ENCODE assay signal across 21 cellular contexts in genomic region chr4:164648151-164648848, GRCh38.
DNase-seq lines count a peak whose midpoint lies in the region; ATAC-seq and TF ChIP-seq lines count a peak whose summit lies in the region.
"Had no signal": no experiment of that assay in that cellular context is flagged by ENCODE, and none has a peak within 500 bp of the region (broad histone marks: within the 10 kb centered on the region; RNA-seq: fewer than 3 reads in every experiment).

No MANE protein-coding gene starts in this region.

- TF ChIP-seq CTCF in brain microvascular endothelial cell (IDR thresholded peaks at IDR 0.05; ENCODE audit: low read depth, low read length, missing control alignments) (no peak), tibial nerve (IDR thresholded peaks at IDR 0.05) (no peak)

- H3K36me3 ChIP-seq in brain microvascular endothelial cell (replicated peaks) (no peaks in the 10 kb centered on the region), tibial nerve (no peaks in the 10 kb centered on the region)
- H3K36me3 ChIP-seq: heart left ventricle had no signal

- H3K27me3 ChIP-seq in brain microvascular endothelial cell (replicated peaks) (no peaks in the 10 kb centered on the region), tibial nerve (no peaks in the 10 kb centered on the region)
- H3K27me3 ChIP-seq: heart left ventricle had no signal

- H3K27ac ChIP-seq in brain microvascular endothelial cell = peak overlapping the region; percentile 8
- H3K27ac ChIP-seq in tibial nerve = no peak overlapping the region
- H3K27ac ChIP-seq: heart left ventricle, PC-9, psoas muscle had no signal

- no peak overlapping the region for H3K4me3 ChIP-seq in brain microvascular endothelial cell (ENCODE audit: low read depth, low read length)
- H3K4me3 ChIP-seq in tibial nerve = no peak overlapping the region
- H3K4me3 ChIP-seq: heart left ventricle, PC-9, psoas muscle had no signal

- TF ChIP-seq POLR2A in tibial nerve (IDR thresholded peaks at IDR 0.05) = no peak

- H3K9me3 ChIP-seq in tibial nerve = no peaks in the 10 kb centered on the region
- H3K9me3 ChIP-seq: psoas muscle had no signal

- ATAC-seq in HG02588 (IDR thresholded peaks at IDR 0.05; ENCODE audit: unreplicated experiment) = no peak
- ATAC-seq: heart left ventricle, psoas muscle had no signal

- no peak for TF ChIP-seq EP300 in tibial nerve (IDR thresholded peaks at IDR 0.05)

- in situ Hi-C loops in ACHN (cut with HindIII; ENCODE audit: low pct_ligation_motif_present, low pct_unique_long_range_greater_than_20kb, low sequenced_read_pairs) = no loop called here
- in situ Hi-C loops in brain microvascular endothelial cell (cut with HindIII; ENCODE audit: low pct_ligation_motif_present, low sequenced_read_pairs) = no loop called here
- in situ Hi-C loops in G401 (cut with HindIII; ENCODE audit: low sequenced_read_pairs) = no loop called here

- H3K4me1 ChIP-seq in tibial nerve = peaks cover 0 to 6% (median 0%) of the 10 kb centered on the region in 4 donors
- H3K4me1 ChIP-seq: heart left ventricle, psoas muscle had no signal

- DNase-seq in ACHN = peak; percentile 53
- DNase-seq in LHCN-M2 (ENCODE audit: low read depth) = peak; percentile 89
- peak; percentile 37 for DNase-seq in brain microvascular endothelial cell
- peak; percentile 70 for DNase-seq in kidney tubule cell (ENCODE audit: low spot score)
- no peak for DNase-seq in G401 (ENCODE audit: low spot score)
- DNase-seq in tibial nerve (ENCODE audit: low spot score in 2 of 2) = no peak
- DNase-seq in DMS153 treated with DMSO at 0.1 percent for 48 hours (lab: John Stamatoyannopoulos, UW; ENCODE audit: unreplicated experiment) = no peak
- DNase-seq: activated CD4-positive, alpha-beta T cell treated with anti-CD3 and anti-CD28 coated beads for 1 hour; activated CD8-positive, alpha-beta memory T cell treated with anti-CD3 and anti-CD28 coated beads, Interleukin-2, amount 50 U/mL, for 4 hours; activated naive CD4-positive, alpha-beta T cell treated with anti-CD3 and anti-CD28 coated beads for 36 hours; CD8-positive, alpha-beta memory T cell; central memory CD4-positive, alpha-beta T cell; endodermal cell; heart left ventricle; Karpas-422; left cardiac atrium; NCI-H187; NCI-H510A treated with DMSO at 0.1 percent for 48 hours; PC-9; psoas muscle had no signal

- 21 to 27% methylated on average over 1 of the region's 1 CpG for WGBS in tibial nerve, 2 donors

Comparison
In these comparisons a context has a peak if more than half of its experiments do, and no peak if none do; other contexts are left out.
1. DNase-seq: peak in ACHN (single experiment), LHCN-M2 (single experiment), brain microvascular endothelial cell (single experiment) and kidney tubule cell (single experiment); none in G401 (single experiment), tibial nerve (0 of 2) and DMS153 treated with DMSO at 0.1 percent for 48 hours (single experiment).